In genomic region chr2:101190753-101191516, GRCh38 we compare ENCODE assay signal across 14 cellular contexts. TPM values are rescaled to one million over a fixed set of nuclear protein-coding genes. Genes with fewer than 3 reads are reported as not detected.
DNase-seq lines count a peak whose midpoint lies in the region; ATAC-seq lines count a peak whose summit lies in the region.
"Had no signal": no experiment of that assay in that cellular context is flagged by ENCODE, and none has a peak within 500 bp of the region (broad histone marks: within the 10 kb centered on the region; RNA-seq: fewer than 3 reads in every experiment).

No MANE protein-coding gene starts in this region.

- CTCF ChIA-PET in activated naive CD4-positive, alpha-beta T cell treated with anti-CD3 and anti-CD28 coated beads for 36 hours (lab: Charles Lee), result interaction anchor here (0.6 to 1.7 kb wide), 5 partner anchors 12 to 196 kb away, joined by 3 to 5 read pairs (median 4); partner anchors contain the start of gene CREG2

- peaks cover 6% of the 10 kb centered on the region for H3K4me1 Mint-ChIP-seq in stimulated activated memory B cell treated with anti-CD40 and anti-IgM and Interleukin-4, amounts not matched to agents 10 μg/mL and 1 μg/mL and 100 μg/mL, for 72 hours
- H3K4me1 Mint-ChIP-seq in activated naive CD4-positive, alpha-beta T cell treated with anti-CD3 and anti-CD28 coated beads for 36 hours (ENCODE audit: low read depth), result no peaks in the 10 kb centered on the region

- no peaks in the 10 kb centered on the region for H3K36me3 Mint-ChIP-seq in stimulated activated memory B cell treated with anti-CD40 and anti-IgM and Interleukin-4, amounts not matched to agents 10 μg/mL and 1 μg/mL and 100 μg/mL, for 72 hours
- H3K36me3 Mint-ChIP-seq in activated naive CD4-positive, alpha-beta T cell treated with anti-CD3 and anti-CD28 coated beads for 36 hours (ENCODE audit: low read depth), result no peaks in the 10 kb centered on the region

- intact Hi-C loops in activated naive CD4-positive, alpha-beta T cell treated with anti-CD3 and anti-CD28 coated beads for 36 hours (cut with micrococcal nuclease), result no loop called here
- intact Hi-C loops in posterior cingulate gyrus (cut with DNase I), result no loop called here

- DNase-seq in NCI-H524 (lab: John Stamatoyannopoulos, UW), result peak; percentile 9 to 67
- no peak for DNase-seq in NCI-H524 treated with DMSO at 0.1 percent for 48 hours (lab: John Stamatoyannopoulos, UW)
- peak; percentile 49 for DNase-seq in RPMI8226
- peak; percentile 91 for DNase-seq in left kidney (ENCODE audit: low read depth, low spot score)
- DNase-seq in activated naive CD4-positive, alpha-beta T cell treated with anti-CD3 and anti-CD28 coated beads for 36 hours, result no peak
- DNase-seq in posterior cingulate gyrus, result no peak
- DNase-seq: activated T-cell treated with anti-CD3 and anti-CD28 coated beads, Interleukin-2, amount 50 U/mL, for 1 hour; NCI-H1436; SHP77; stimulated activated CD4-positive, alpha-beta T cell treated with anti-CD3 and anti-CD28 coated beads, Interleukin-2, amount 100 ng/mL, for 24 hours had no signal

- ATAC-seq in stimulated activated memory B cell treated with anti-CD40 and anti-IgM and Interleukin-4, amounts not matched to agents 10 μg/mL and 1 μg/mL and 100 μg/mL, for 72 hours, result peak; percentile 83
- ATAC-seq in HG03025 (IDR thresholded peaks at IDR 0.05; ENCODE audit: low FRiP score, unreplicated experiment), result no peak
- ATAC-seq: A549 had no signal

- peak overlapping the region; percentile 47 for H3K4me3 Mint-ChIP-seq in stimulated activated memory B cell treated with anti-CD40 and anti-IgM and Interleukin-4, amounts not matched to agents 10 μg/mL and 1 μg/mL and 100 μg/mL, for 72 hours
- no peak overlapping the region for H3K4me3 Mint-ChIP-seq in activated naive CD4-positive, alpha-beta T cell treated with anti-CD3 and anti-CD28 coated beads for 36 hours
- H3K4me3 Mint-ChIP-seq: stimulated activated naive CD8-positive, alpha-beta T cell treated with anti-CD3 and anti-CD28 coated beads, Interleukin-15, Interleukin-2, amounts not matched to agents 100 ng/mL and 50 ng/mL, for 24 hours had no signal

- peak overlapping the region; percentile 56 for H3K27ac Mint-ChIP-seq in stimulated activated memory B cell treated with anti-CD40 and anti-IgM and Interleukin-4, amounts not matched to agents 10 μg/mL and 1 μg/mL and 100 μg/mL, for 72 hours
- no peak overlapping the region for H3K27ac Mint-ChIP-seq in activated naive CD4-positive, alpha-beta T cell treated with anti-CD3 and anti-CD28 coated beads for 36 hours
- H3K27ac Mint-ChIP-seq: stimulated activated naive CD8-positive, alpha-beta T cell treated with anti-CD3 and anti-CD28 coated beads, Interleukin-15, Interleukin-2, amounts not matched to agents 100 ng/mL and 50 ng/mL, for 24 hours had no signal

- no peaks in the 10 kb centered on the region for H3K27me3 Mint-ChIP-seq in stimulated activated memory B cell treated with anti-CD40 and anti-IgM and Interleukin-4, amounts not matched to agents 10 μg/mL and 1 μg/mL and 100 μg/mL, for 72 hours
- H3K27me3 Mint-ChIP-seq in activated naive CD4-positive, alpha-beta T cell treated with anti-CD3 and anti-CD28 coated beads for 36 hours (ENCODE audit: low read depth), result no peaks in the 10 kb centered on the region

- H3K9me3 Mint-ChIP-seq in stimulated activated memory B cell treated with anti-CD40 and anti-IgM and Interleukin-4, amounts not matched to agents 10 μg/mL and 1 μg/mL and 100 μg/mL, for 72 hours, result peaks cover 2% of the 10 kb centered on the region
- peaks cover 12% of the 10 kb centered on the region for H3K9me3 Mint-ChIP-seq in activated naive CD4-positive, alpha-beta T cell treated with anti-CD3 and anti-CD28 coated beads for 36 hours

RNA-seq across cellular contexts. Expression of gene TBC1D8, which starts 39.8 kb away (rescaled TPM):
- total RNA-seq in activated naive CD4-positive, alpha-beta T cell treated with anti-CD3 and anti-CD28 coated beads for 36 hours, result 1 to 10 TPM; 4.0 to 4.5 TPM

Comparison
In these comparisons a context has a peak if more than half of its experiments do, and no peak if none do; other contexts are left out.
1. DNase-seq: peak in NCI-H524 (2 of 2), RPMI8226 (single experiment) and left kidney (single experiment); none in NCI-H524 treated with DMSO at 0.1 percent for 48 hours (single experiment), activated naive CD4-positive, alpha-beta T cell treated with anti-CD3 and anti-CD28 coated beads for 36 hours (single experiment) and posterior cingulate gyrus (0 of 10).